8 cellular contexts compared by ENCODE assay signal in the genomic region with DNA sequence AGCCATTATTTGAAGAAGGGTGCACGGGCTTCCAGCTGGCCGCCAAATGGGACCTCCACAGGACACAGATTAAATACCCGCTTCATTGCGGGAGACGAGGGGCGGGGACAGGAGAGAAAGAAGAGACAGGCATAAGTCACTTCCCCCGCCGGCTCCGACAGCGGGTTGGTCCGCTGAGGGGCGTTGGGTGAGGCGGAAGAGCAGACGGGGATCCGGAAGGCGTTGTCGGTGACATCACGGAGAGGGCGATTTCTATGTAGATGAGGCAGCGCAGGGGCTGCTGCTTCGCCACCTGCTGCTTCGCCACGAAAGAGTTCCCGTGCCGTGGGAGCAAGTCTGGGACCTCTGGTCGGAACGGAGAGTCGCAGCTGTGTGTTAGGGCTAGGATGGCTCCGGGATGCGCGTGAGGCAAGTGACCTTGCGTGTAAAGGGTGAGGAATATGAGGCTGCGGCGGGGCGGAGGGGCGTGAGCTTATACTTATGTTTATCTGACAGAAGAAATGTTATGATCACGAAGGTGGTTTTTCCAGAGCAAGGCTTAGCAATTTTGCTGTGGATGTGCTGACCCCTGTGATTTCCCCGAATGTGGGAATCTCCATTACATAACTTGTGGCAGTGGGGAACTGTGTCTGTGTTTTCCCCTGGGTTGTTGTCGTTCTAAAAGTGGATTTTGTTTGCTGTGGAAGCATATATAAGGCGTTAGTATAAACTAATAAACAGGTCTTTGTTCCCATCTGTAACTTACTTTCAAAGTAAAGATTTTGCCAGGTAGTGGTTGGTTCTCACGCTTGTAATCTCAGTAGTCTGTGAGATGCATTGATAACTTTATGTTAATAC. TPM values are rescaled to one million over a fixed set of nuclear protein-coding genes. Genes with fewer than 3 reads are reported as not detected.
DNase-seq lines count a peak whose midpoint lies in the region; ATAC-seq, FAIRE-seq and TF ChIP-seq lines count a peak whose summit lies in the region.
"Not testable (repeated sequence)": the region's sequence is repeated elsewhere in the genome, so short reads cannot be mapped to it uniquely, and the experiment has no call there.

No MANE protein-coding gene starts in this region.

- WGBS in small intestine, 3 donors: 0% methylated on average over 36 to 40 of the region's 41 CpGs

- H3K4me1 ChIP-seq in small intestine (ENCODE audit: control insufficient read depth in 2 of 2, insufficient read depth in 1 of 2, low read depth in 1 of 2, low read length in 1 of 2): not testable (repeated sequence)

- not testable (repeated sequence) for H3K9me3 ChIP-seq in small intestine (ENCODE audit: control insufficient read depth, low read depth)

- TF ChIP-seq CTCF in AG04449 (IDR thresholded peaks at IDR 0.05; ENCODE audit: insufficient read depth, low read length, missing control alignments): not testable (repeated sequence)

- POLR2A ChIA-PET in AG04449 (lab: Yijun Ruan, JAX): not testable (repeated sequence)

- peak; percentile 97 for TF ChIP-seq POLR2A in GM19099 (IDR thresholded peaks at IDR 0.05; ENCODE audit: extremely low read depth, insufficient read length, low read depth)

- not testable (repeated sequence) for H3K27me3 ChIP-seq in small intestine (ENCODE audit: control insufficient read depth in 2 of 2, insufficient read depth in 2 of 2, low read length in 2 of 2)

- H3K27ac ChIP-seq in caudate nucleus (ENCODE audit: low read depth, low read length) (peak overlapping the region; percentile 95), small intestine (ENCODE audit: low read depth in 1 of 2, low read length in 1 of 2) (peak overlapping the region; percentile 89 to 99)

- H3K4me3 ChIP-seq in AG04449 (ENCODE audit: low read depth, low read length): peak overlapping the region; percentile 58
- peak overlapping the region; percentile 41 to 48 for H3K4me3 ChIP-seq in small intestine (ENCODE audit: low read depth in 1 of 2, low read length in 2 of 2)

- CTCF ChIA-PET in AG04449 (lab: Yijun Ruan, JAX): not testable (repeated sequence)

- peak; percentile 83 for ATAC-seq in HG03280 (IDR thresholded peaks at IDR 0.05; ENCODE audit: unreplicated experiment)
- ATAC-seq in activated CD4-positive, CD25-positive, alpha-beta regulatory T cell treated with anti-CD3 and anti-CD28 coated beads, Interleukin-2, amount 50 U/mL, for 24 hours: peak; percentile 83 to 87

- H3K36me3 ChIP-seq in small intestine (ENCODE audit: control insufficient read depth in 2 of 2, insufficient read depth in 2 of 2, low read length in 2 of 2): not testable (repeated sequence)

- not testable (repeated sequence) for FAIRE-seq in small intestine (lab: Jason Lieb, UNC)

- not testable (repeated sequence) for DNase-seq in AG04449 (ENCODE audit: low read depth, low spot score)
- peak; percentile 97 for DNase-seq in NCI-H345 treated with DMSO at 0.1 percent for 48 hours (lab: John Stamatoyannopoulos, UW; ENCODE audit: unreplicated experiment)
- DNase-seq in caudate nucleus (lab: John Stamatoyannopoulos, UW): peak in 57 of 61 donors; percentile 53 to 92 (median 79)
- DNase-seq in inferior parietal cortex (ENCODE audit: extremely low spot score): peak; percentile 84
- DNase-seq in small intestine: peak; percentile 92

RNA-seq across cellular contexts. Expression of a gene that starts 52.9 kb away (rescaled TPM):
- polyA plus RNA-seq in small intestine: not detected
